ENCODE assay signal across 1 cellular context in genomic region chr6:24926192-24926591, GRCh38.
TF ChIP-seq lines count a peak whose summit lies in the region.

No MANE protein-coding gene starts in this region.

TF ChIP-seq in IMR-90, 13 proteins besides CTCF, POLR2A, EP300 and RAD21:
- TF ChIP-seq MAFK (IDR thresholded peaks at IDR 0.05; ENCODE audit: low read depth, low read length) (no peak), USF2 (IDR thresholded peaks at IDR 0.05; ENCODE audit: low read depth, low read length) (no peak), RFX5 (IDR thresholded peaks at IDR 0.05; ENCODE audit: low read depth, low read length) (no peak)
